In genomic region chr20:56437196-56437960, GRCh38 we compare ENCODE assay signal across 24 cellular contexts. TPM values are rescaled to one million over a fixed set of nuclear protein-coding genes. Genes with fewer than 3 reads are reported as not detected.
DNase-seq lines count a peak whose midpoint lies in the region; ATAC-seq lines count a peak whose summit lies in the region.
"Had no signal": no experiment of that assay in that cellular context is flagged by ENCODE, and none has a peak within 500 bp of the region (broad histone marks: within the 10 kb centered on the region; RNA-seq: fewer than 3 reads in every experiment).

No MANE protein-coding gene starts in this region.

- no peak for DNase-seq in activated naive CD4-positive, alpha-beta T cell (lab: John Stamatoyannopoulos, UW)
- DNase-seq in T-helper 17 cell: no peak
- DNase-seq in left lobe of liver (ENCODE audit: low spot score): peak; percentile 19
- no peak for DNase-seq in stimulated activated effector memory CD8-positive, alpha-beta T cell treated with anti-CD3 and anti-CD28 coated beads, Interleukin-12 subunit alpha, Interleukin-12 subunit beta, amount 100 ng/mL, for 72 hours (ENCODE audit: low spot score in 2 of 2)
- no peak for DNase-seq in NCI-H187 (lab: John Stamatoyannopoulos, UW)
- DNase-seq in medulla oblongata (ENCODE audit: extremely low spot score): no peak
- DNase-seq: activated gamma-delta T cell treated with Interleukin-2 at 50 U/mL for 16 hours; amniotic stem cell; Caco-2; effector memory CD4-positive, alpha-beta T cell; H9; left lung; NCI-H1092; NCI-H187 treated with DMSO at 0.1 percent for 48 hours; NCI-H526 treated with DMSO at 0.1 percent for 48 hours; Peyer's patch had no signal

- no peak overlapping the region for H3K4me3 Mint-ChIP-seq in activated naive CD4-positive, alpha-beta T cell treated with anti-CD3 and anti-CD28 coated beads, Interleukin-2, amount 50 U/mL, for 24 hours
- no peak overlapping the region for H3K4me3 Mint-ChIP-seq in T-helper 17 cell
- no peak overlapping the region for H3K4me3 Mint-ChIP-seq in stimulated activated effector memory CD8-positive, alpha-beta T cell treated with anti-CD3 and anti-CD28 coated beads, Interleukin-12 subunit alpha, Interleukin-12 subunit beta, amount 100 ng/mL, for 72 hours
- H3K4me3 Mint-ChIP-seq: H9, neural progenitor cell had no signal

- H3K9me3 ChIP-seq in T-helper 17 cell (ENCODE audit: control insufficient read depth, low read length, poor library complexity, severe bottlenecking): no peaks in the 10 kb centered on the region
- H3K9me3 ChIP-seq: Caco-2, left lung, Peyer's patch, vagina had no signal

- peaks cover 8% of the 10 kb centered on the region for H3K36me3 Mint-ChIP-seq in activated naive CD4-positive, alpha-beta T cell treated with anti-CD3 and anti-CD28 coated beads, Interleukin-2, amount 50 U/mL, for 24 hours
- no peaks in the 10 kb centered on the region for H3K36me3 Mint-ChIP-seq in T-helper 17 cell (ENCODE audit: low read depth)
- peaks cover 17% of the 10 kb centered on the region for H3K36me3 Mint-ChIP-seq in stimulated activated effector memory CD8-positive, alpha-beta T cell treated with anti-CD3 and anti-CD28 coated beads, Interleukin-12 subunit alpha, Interleukin-12 subunit beta, amount 100 ng/mL, for 72 hours
- H3K36me3 Mint-ChIP-seq: neural progenitor cell had no signal

- H3K27ac Mint-ChIP-seq in activated naive CD4-positive, alpha-beta T cell treated with anti-CD3 and anti-CD28 coated beads, Interleukin-2, amount 50 U/mL, for 24 hours: peak overlapping the region; percentile 51
- H3K27ac Mint-ChIP-seq in T-helper 17 cell: peak overlapping the region; percentile 86
- H3K27ac Mint-ChIP-seq in stimulated activated effector memory CD8-positive, alpha-beta T cell treated with anti-CD3 and anti-CD28 coated beads, Interleukin-12 subunit alpha, Interleukin-12 subunit beta, amount 100 ng/mL, for 72 hours: peak overlapping the region; percentile 52
- H3K27ac Mint-ChIP-seq: H9, progenitor cell of endocrine pancreas had no signal

- no peaks in the 10 kb centered on the region for H3K9me3 Mint-ChIP-seq in activated naive CD4-positive, alpha-beta T cell treated with anti-CD3 and anti-CD28 coated beads, Interleukin-2, amount 50 U/mL, for 24 hours
- H3K9me3 Mint-ChIP-seq in stimulated activated effector memory CD8-positive, alpha-beta T cell treated with anti-CD3 and anti-CD28 coated beads, Interleukin-12 subunit alpha, Interleukin-12 subunit beta, amount 100 ng/mL, for 72 hours: no peaks in the 10 kb centered on the region
- H3K9me3 Mint-ChIP-seq: H9, neural progenitor cell had no signal

- H3K27me3 Mint-ChIP-seq in activated naive CD4-positive, alpha-beta T cell treated with anti-CD3 and anti-CD28 coated beads, Interleukin-2, amount 50 U/mL, for 24 hours: no peaks in the 10 kb centered on the region
- no peaks in the 10 kb centered on the region for H3K27me3 Mint-ChIP-seq in T-helper 17 cell
- H3K27me3 Mint-ChIP-seq: progenitor cell of endocrine pancreas had no signal

- peaks cover 57% of the 10 kb centered on the region for H3K4me1 Mint-ChIP-seq in activated naive CD4-positive, alpha-beta T cell treated with anti-CD3 and anti-CD28 coated beads, Interleukin-2, amount 50 U/mL, for 24 hours
- peaks cover 31% of the 10 kb centered on the region for H3K4me1 Mint-ChIP-seq in T-helper 17 cell
- peaks cover 68% of the 10 kb centered on the region for H3K4me1 Mint-ChIP-seq in stimulated activated effector memory CD8-positive, alpha-beta T cell treated with anti-CD3 and anti-CD28 coated beads, Interleukin-12 subunit alpha, Interleukin-12 subunit beta, amount 100 ng/mL, for 72 hours
- H3K4me1 Mint-ChIP-seq: H9 had no signal

- ATAC-seq in T-helper 17 cell (no peak), left lobe of liver (no peak), HG03159 (IDR thresholded peaks at IDR 0.05; ENCODE audit: unreplicated experiment) (no peak)
- ATAC-seq in stimulated activated effector memory CD8-positive, alpha-beta T cell treated with anti-CD3 and anti-CD28 coated beads, Interleukin-12 subunit alpha, Interleukin-12 subunit beta, amount 100 ng/mL, for 72 hours: no peak
- ATAC-seq: esophagus mucosa, GM12878, left lung had no signal

RNA-seq across cellular contexts. Expression of gene CASS4, which starts 25.3 kb away (rescaled TPM):
- total RNA-seq in T-helper 17 cell: 10 to 100 TPM in 1 of 2 donors, 1 to 10 TPM in 1; 7.1 to 18.6 TPM
- 0.93 TPM for total RNA-seq in left lobe of liver
- total RNA-seq: bronchial epithelial cell, H9 had no signal

RNA-seq across cellular contexts. Expression of gene RTF2, which starts 31.0 kb away (rescaled TPM):
- total RNA-seq in T-helper 17 cell (10 to 100 TPM; 62.3 to 62.6 TPM), left lobe of liver (31.7 TPM)

RNA-seq across cellular contexts. Expression of gene CSTF1, which starts 44.9 kb away (rescaled TPM):
- total RNA-seq in T-helper 17 cell: 10 to 100 TPM; 21.8 to 23.7 TPM
- 17.2 TPM for total RNA-seq in left lobe of liver

RNA-seq across cellular contexts. Expression of gene AURKA, which starts 45.4 kb away (rescaled TPM):
- total RNA-seq in T-helper 17 cell: 1 to 10 TPM in 1 of 2 donors, under 1 TPM in 1; 0.92 to 1.0 TPM
- 1.6 TPM for total RNA-seq in left lobe of liver
